ENCODE assay signal across 15 cellular contexts in genomic region chr1:9844106-9844505, GRCh38. TPM values are rescaled to one million over a fixed set of nuclear protein-coding genes. Genes with fewer than 3 reads are reported as not detected.
A peak's percentile ranks its signal among the peaks of the same experiment; 100 is the strongest.
DNase-seq lines count a peak whose midpoint lies in the region; ATAC-seq and TF ChIP-seq lines count a peak whose summit lies in the region.
"Had no signal": no experiment of that assay in that cellular context is flagged by ENCODE, and none has a peak within 500 bp of the region (broad histone marks: within the 10 kb centered on the region; RNA-seq: fewer than 3 reads in every experiment).

No MANE protein-coding gene starts in this region.

- no peaks in the 10 kb centered on the region for H3K27me3 ChIP-seq in SK-N-SH (ENCODE audit: insufficient read depth)
- no peaks in the 10 kb centered on the region for H3K27me3 ChIP-seq in layer of hippocampus (ENCODE audit: control insufficient read depth, insufficient read depth, low read length)
- no peaks in the 10 kb centered on the region for H3K27me3 ChIP-seq in effector memory CD4-positive, alpha-beta T cell (replicated peaks; ENCODE audit: control insufficient read depth, insufficient read depth, low read length, poor library complexity, severe bottlenecking)
- H3K27me3 ChIP-seq: body of pancreas had no signal

- H3K79me2 ChIP-seq in SK-N-SH (ENCODE audit: insufficient read depth), result no peaks in the 10 kb centered on the region

- H3K36me3 ChIP-seq in SK-N-SH (replicated peaks in 1 of 2; ENCODE audit: control insufficient read depth in 1 of 2, insufficient read depth in 2 of 2, low read length in 1 of 2), result no peaks in the 10 kb centered on the region
- H3K36me3 ChIP-seq in effector memory CD4-positive, alpha-beta T cell (ENCODE audit: control insufficient read depth, insufficient read depth, low read length), result no peaks in the 10 kb centered on the region

- no peaks in the 10 kb centered on the region for H3K36me3 Mint-ChIP-seq in chondrocyte (ENCODE audit: low read depth)
- H3K36me3 Mint-ChIP-seq: type B pancreatic cell had no signal

- no peaks in the 10 kb centered on the region for H4K20me1 ChIP-seq in SK-N-SH (ENCODE audit: insufficient read depth)

- no peaks in the 10 kb centered on the region for H3K9me3 Mint-ChIP-seq in chondrocyte (ENCODE audit: low read depth)
- H3K9me3 Mint-ChIP-seq: neural crest cell, type B pancreatic cell had no signal

- H3K4me2 ChIP-seq in SK-N-SH, result no peak overlapping the region

- no peak overlapping the region for H3K27ac Mint-ChIP-seq in chondrocyte (ENCODE audit: unreplicated experiment)
- H3K27ac Mint-ChIP-seq: type B pancreatic cell had no signal

- H3K27ac ChIP-seq in SK-N-SH (ENCODE audit: low read depth in 2 of 2, low read length in 1 of 2) (no peak overlapping the region), layer of hippocampus (ENCODE audit: low read depth, low read length) (peak overlapping the region; percentile 72), temporal lobe (ENCODE audit: low read depth, low read length) (peak overlapping the region; percentile 87)
- H3K27ac ChIP-seq in effector memory CD4-positive, alpha-beta T cell (ENCODE audit: insufficient read depth, low read length, poor library complexity, severe bottlenecking), result no peak overlapping the region
- H3K27ac ChIP-seq: body of pancreas had no signal

- no peak overlapping the region for H3K4me3 ChIP-seq in SK-N-SH (ENCODE audit: low read depth in 2 of 2, low read length in 1 of 2)
- H3K4me3 ChIP-seq in effector memory CD4-positive, alpha-beta T cell (ENCODE audit: insufficient read depth, low read depth, low read length, poor library complexity, severe bottlenecking), result no peak overlapping the region
- H3K4me3 ChIP-seq: body of pancreas had no signal

- H2AFZ ChIP-seq in SK-N-SH (ENCODE audit: low read depth), result no peak overlapping the region

- WGBS in SK-N-SH (ENCODE audit: low lambda C conversion rate), result 80% methylated on average over 11 of the region's 12 CpGs

- peak; percentile 23 for DNase-seq in SK-N-SH
- DNase-seq in chondrocyte (ENCODE audit: low spot score), result peak; percentile 47
- no peak for DNase-seq in activated naive CD4-positive, alpha-beta T cell treated with Interleukin-2 at 50 U/mL for 16 hours
- no peak for DNase-seq in NCI-H2171 (lab: John Stamatoyannopoulos, UW)
- no peak for DNase-seq in effector memory CD4-positive, alpha-beta T cell
- DNase-seq: activated CD4-positive, CD25-positive, alpha-beta regulatory T cell; body of pancreas; effector CD4-positive, alpha-beta T cell; foreskin melanocyte; mesendoderm had no signal

- peaks cover 2% of the 10 kb centered on the region for H3K27me3 Mint-ChIP-seq in chondrocyte (ENCODE audit: low read depth)
- H3K27me3 Mint-ChIP-seq: type B pancreatic cell had no signal

- H3K9me3 ChIP-seq in SK-N-SH, result no peaks in the 10 kb centered on the region
- H3K9me3 ChIP-seq in effector memory CD4-positive, alpha-beta T cell (ENCODE audit: control insufficient read depth, low read length), result no peaks in the 10 kb centered on the region
- H3K9me3 ChIP-seq: body of pancreas had no signal

- H3K9ac ChIP-seq in SK-N-SH, result no peak overlapping the region

- H3K9me2 ChIP-seq in SK-N-SH, result no peaks in the 10 kb centered on the region

- no peaks in the 10 kb centered on the region for H3F3A ChIP-seq in SK-N-SH (replicated peaks; ENCODE audit: insufficient read depth)

- TF ChIP-seq RAD21 in SK-N-SH (IDR thresholded peaks at IDR 0.05; ENCODE audit: low read length), result no peak

- CTCF ChIA-PET in SK-N-SH (lab: Yijun Ruan, JAX), result interaction anchor here (0.6 to 1.4 kb wide), 4 partner anchors 17 to 59 kb away, joined by 3 to 6 read pairs (median 4); no protein-coding TSS in a partner anchor

- POLR2A ChIA-PET in SK-N-SH (lab: Yijun Ruan, JAX), result no interaction called here

- H3K4me1 Mint-ChIP-seq in chondrocyte (ENCODE audit: low read depth), result peaks cover 16% of the 10 kb centered on the region

- no peak for ATAC-seq in SK-N-SH treated with all-trans-retinoic acid at 6 μM for 48 hours

- peaks cover 0 to 13% of the 10 kb centered on the region in 2 experiments; a peak in 1 of 4 replicates for H3K4me1 ChIP-seq in SK-N-SH (ENCODE audit: control insufficient read depth in 1 of 2, insufficient read depth in 2 of 2, low read depth in 1 of 2, low read length in 1 of 2)
- no peaks in the 10 kb centered on the region for H3K4me1 ChIP-seq in effector memory CD4-positive, alpha-beta T cell (ENCODE audit: control insufficient read depth, insufficient read depth, low read length, poor library complexity, severe bottlenecking)

- TF ChIP-seq CTCF in SK-N-SH (IDR thresholded peaks at IDR 0.05), result no peak
- TF ChIP-seq CTCF in chondrocyte (IDR thresholded peaks at IDR 0.05), result no peak

- no peak for TF ChIP-seq EP300 in SK-N-SH (IDR thresholded peaks at IDR 0.05; ENCODE audit: borderline replicate concordance in 1 of 2, low read depth in 1 of 2, low read length in 1 of 2)

- H3K4me3 Mint-ChIP-seq in chondrocyte (ENCODE audit: unreplicated experiment), result no peak overlapping the region
- H3K4me3 Mint-ChIP-seq: neural crest cell, type B pancreatic cell had no signal

TF ChIP-seq in SK-N-SH, 30 proteins besides CTCF, POLR2A, EP300 and RAD21:
- TF ChIP-seq TCF12 (IDR thresholded peaks at IDR 0.05) (no peak), MEF2A (IDR thresholded peaks at IDR 0.05; ENCODE audit: borderline replicate concordance, low read depth) (no peak), FOXM1 (IDR thresholded peaks at IDR 0.05; ENCODE audit: low read depth) (no peak), YY1 (IDR thresholded peaks at IDR 0.05; ENCODE audit: low read depth) (no peak), MXI1 (IDR thresholded peaks at IDR 0.05; ENCODE audit: low read depth, low read length) (no peak), IRF3 (IDR thresholded peaks at IDR 0.05; ENCODE audit: low read depth, low read length) (no peak), MAX (IDR thresholded peaks at IDR 0.05; ENCODE audit: low read depth) (no peak), GATA2 (CRISPR knock-in tag; IDR thresholded peaks at IDR 0.05) (no peak), NFIC (IDR thresholded peaks at IDR 0.05; ENCODE audit: borderline replicate concordance) (no peak), RXRA (IDR thresholded peaks at IDR 0.05; ENCODE audit: borderline replicate concordance, low read depth) (no peak), NRF1 (IDR thresholded peaks at IDR 0.05; ENCODE audit: low read depth, low read length) (no peak), RFX5 (IDR thresholded peaks at IDR 0.05; ENCODE audit: low read length) (no peak)

TF ChIP-seq in SK-N-SH treated with all-trans-retinoic acid at 6 μM for 48 hours, 23 proteins besides CTCF, POLR2A, EP300 and RAD21:
- TF ChIP-seq ZNF70 (CRISPR knock-in tag; IDR thresholded peaks at IDR 0.05), result no peak
- TF ChIP-seq PPARA (CRISPR knock-in tag; IDR thresholded peaks at IDR 0.05; ENCODE audit: borderline replicate concordance), result no peak
- no peak for TF ChIP-seq ZFP30 (CRISPR knock-in tag; IDR thresholded peaks at IDR 0.05)
- TF ChIP-seq BACH2 (CRISPR knock-in tag; IDR thresholded peaks at IDR 0.05; ENCODE audit: borderline replicate concordance), result no peak
- TF ChIP-seq ARNTL (CRISPR knock-in tag; IDR thresholded peaks at IDR 0.05; ENCODE audit: borderline replicate concordance, low read depth), result no peak
- TF ChIP-seq ESRRG (CRISPR knock-in tag; IDR thresholded peaks at IDR 0.05), result no peak
TF ChIP-seq in SK-N-SH treated with all-trans-retinoic acid at 6 μM for 48 hours: peak in this region for 0.

RNA-seq across cellular contexts. Expression of gene CLSTN1, which starts 20.3 kb away (rescaled TPM):
- 23.1 and 59.6 TPM in 2 replicates for polyA plus RNA-seq in SK-N-SH (2012; rRNA removed)
- 41.2 and 50.0 TPM in 2 replicates for polyA plus RNA-seq in SK-N-SH (2012; cell fraction: cytosol; rRNA removed)
- polyA plus RNA-seq in SK-N-SH (2012; cell fraction: nucleus; rRNA removed), result 82.8 and 84.4 TPM in 2 replicates
- 125 to 139 TPM (median 126 TPM) in 3 replicates for total RNA-seq in chondrocyte
- 173 TPM for total RNA-seq in temporal lobe

Comparison
In these comparisons a context has a peak if more than half of its experiments do, and no peak if none do; other contexts are left out.
1. DNase-seq: peak in SK-N-SH (single experiment) and chondrocyte (single experiment); none in activated naive CD4-positive, alpha-beta T cell treated with Interleukin-2 at 50 U/mL for 16 hours (single experiment), NCI-H2171 (single experiment) and effector memory CD4-positive, alpha-beta T cell (0 of 3).
2. H3K27ac ChIP-seq: peak in layer of hippocampus (single experiment) and temporal lobe (single experiment); none in SK-N-SH (0 of 2) and effector memory CD4-positive, alpha-beta T cell (single experiment).